In the genomic region with DNA sequence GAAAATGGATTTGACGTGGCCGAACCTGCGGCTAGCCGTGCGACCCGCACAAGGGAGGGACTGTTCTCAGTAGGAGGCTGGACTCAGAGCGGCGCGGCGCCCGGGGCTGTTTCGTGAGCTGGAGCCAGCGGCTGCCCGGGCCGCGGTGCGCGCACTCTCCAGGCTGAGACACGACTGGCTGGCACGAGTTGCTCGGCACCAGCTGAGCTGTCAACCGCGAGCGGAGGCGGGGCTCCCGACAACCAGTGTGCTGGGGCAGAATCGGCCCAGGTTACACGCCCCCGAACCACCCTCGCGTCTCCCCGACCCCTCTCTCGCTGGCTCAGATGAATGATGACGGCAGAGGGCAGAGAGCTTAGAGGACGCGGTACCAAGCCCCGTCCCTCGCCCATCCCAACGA, we compare ENCODE assay signal across 8 cellular contexts.
A peak's percentile ranks its signal among the peaks of the same experiment; 100 is the strongest.
DNase-seq lines count a peak whose midpoint lies in the region; ATAC-seq and TF ChIP-seq lines count a peak whose summit lies in the region.
"Not testable (repeated sequence)": the region's sequence is repeated elsewhere in the genome, so short reads cannot be mapped to it uniquely, and the experiment has no call there.

No MANE protein-coding gene starts in this region.

- in situ Hi-C loops in astrocyte of the spinal cord (cut with HindIII; ENCODE audit: low sequenced_read_pairs): not testable (repeated sequence)

- not testable (repeated sequence) for H3K27me3 Mint-ChIP-seq in CD4-positive, alpha-beta memory T cell; activated CD8-positive, alpha-beta memory T cell treated with anti-CD3 and anti-CD28 coated beads, Interleukin-2, amount 10 ng/mL, durations not matched to agents 7 days and 5 days

- not testable (repeated sequence) for H3K9me3 Mint-ChIP-seq in CD4-positive, alpha-beta memory T cell; activated CD8-positive, alpha-beta memory T cell treated with anti-CD3 and anti-CD28 coated beads, Interleukin-2, amount 10 ng/mL, durations not matched to agents 7 days and 5 days (ENCODE audit: low read depth)

- not testable (repeated sequence) for TF ChIP-seq CTCF in astrocyte of the spinal cord (IDR thresholded peaks at IDR 0.05; ENCODE audit: low read depth, low read length); foreskin keratinocyte (conservative IDR thresholded peaks at IDR 0.05); testis (IDR thresholded peaks at IDR 0.05)

- not testable (repeated sequence) for H3K27ac ChIP-seq in CD4-positive, alpha-beta memory T cell (ENCODE audit: low read depth, low read length); foreskin keratinocyte; testis

- ATAC-seq in activated CD8-positive, alpha-beta memory T cell treated with anti-CD3 and anti-CD28 coated beads, Interleukin-2, amount 10 ng/mL, durations not matched to agents 7 days and 5 days: peak; percentile 93
- peak; percentile 89 for ATAC-seq in foreskin keratinocyte

- not testable (repeated sequence) for H3K27me3 ChIP-seq in CD4-positive, alpha-beta memory T cell (ENCODE audit: insufficient read depth, low read length); foreskin keratinocyte; testis

- H3K4me1 ChIP-seq in CD4-positive, alpha-beta memory T cell (ENCODE audit: insufficient read depth, low read length); foreskin keratinocyte; testis: not testable (repeated sequence)

- CTCF ChIA-PET in CD4-positive, alpha-beta memory T cell (lab: Charles Lee; ENCODE audit: partially characterized antibody); activated CD8-positive, alpha-beta memory T cell treated with anti-CD3 and anti-CD28 coated beads, Interleukin-2, amount 10 ng/mL, durations not matched to agents 7 days and 5 days (lab: Charles Lee): not testable (repeated sequence)

- H3K4me1 Mint-ChIP-seq in CD4-positive, alpha-beta memory T cell; activated CD8-positive, alpha-beta memory T cell treated with anti-CD3 and anti-CD28 coated beads, Interleukin-2, amount 10 ng/mL, durations not matched to agents 7 days and 5 days: not testable (repeated sequence)

- peak in 2 of 5 donors; percentile 5 to 74 for DNase-seq in CD4-positive, alpha-beta memory T cell
- DNase-seq in T follicular helper cell (ENCODE audit: low read depth): peak; percentile 8
- peak; percentile 38 for DNase-seq in activated CD8-positive, alpha-beta memory T cell treated with anti-CD3 and anti-CD28 coated beads, Interleukin-2, amount 10 ng/mL, durations not matched to agents 7 days and 5 days
- DNase-seq in astrocyte of the spinal cord (ENCODE audit: low read depth, low spot score); foreskin keratinocyte: not testable (repeated sequence)
- peak; percentile 10 for DNase-seq in mucosa of gallbladder (ENCODE audit: low spot score)
- DNase-seq in stimulated activated CD4-positive, alpha-beta T cell treated with anti-CD3 and anti-CD28 coated beads, Interleukin-12 subunit alpha, Interleukin-12 subunit beta, amount 100 ng/mL, for 24 hours (ENCODE audit: low read depth in 2 of 2): peak; percentile 0 to 6
- DNase-seq in testis: peak; percentile 16

- not testable (repeated sequence) for H3K9me3 ChIP-seq in CD4-positive, alpha-beta memory T cell (ENCODE audit: control insufficient read depth in 1 of 2, low read length in 2 of 2); testis

- H3K36me3 ChIP-seq in CD4-positive, alpha-beta memory T cell (ENCODE audit: insufficient read depth, low read length); testis (ENCODE audit: low read depth, missing control alignments): not testable (repeated sequence)

- not testable (repeated sequence) for H3K36me3 Mint-ChIP-seq in CD4-positive, alpha-beta memory T cell; activated CD8-positive, alpha-beta memory T cell treated with anti-CD3 and anti-CD28 coated beads, Interleukin-2, amount 10 ng/mL, durations not matched to agents 7 days and 5 days

- POLR2A ChIA-PET in CD4-positive, alpha-beta memory T cell (lab: Charles Lee; ENCODE audit: partially characterized antibody): not testable (repeated sequence)

- intact Hi-C loops in CD4-positive, alpha-beta memory T cell (cut with micrococcal nuclease); testis (cut with DNase I; ENCODE audit: low total_unique reads): not testable (repeated sequence)

- no CpG with 5 or more reads among the region's 39 CpGs for WGBS in testis, 2 donors

- not testable (repeated sequence) for TF ChIP-seq POLR2A in testis (IDR thresholded peaks at IDR 0.05)

- peak overlapping the region in 1 of 7 donors; percentile 48 for H3K27ac Mint-ChIP-seq in CD4-positive, alpha-beta memory T cell
- not testable (repeated sequence) for H3K27ac Mint-ChIP-seq in activated CD8-positive, alpha-beta memory T cell treated with anti-CD3 and anti-CD28 coated beads, Interleukin-2, amount 10 ng/mL, durations not matched to agents 7 days and 5 days

- H3K4me3 ChIP-seq in CD4-positive, alpha-beta memory T cell (ENCODE audit: low read length in 2 of 2); testis: not testable (repeated sequence)
- peak overlapping the region; percentile 30 for H3K4me3 ChIP-seq in astrocyte of the spinal cord (ENCODE audit: low read depth, low read length)

- peak overlapping the region in 5 of 8 donors; percentile 68 to 92 (median 86) for H3K4me3 Mint-ChIP-seq in CD4-positive, alpha-beta memory T cell
- H3K4me3 Mint-ChIP-seq in activated CD8-positive, alpha-beta memory T cell treated with anti-CD3 and anti-CD28 coated beads, Interleukin-2, amount 10 ng/mL, durations not matched to agents 7 days and 5 days: peak overlapping the region; percentile 56
